ENCODE assay signal across 8 cellular contexts in the genomic region with DNA sequence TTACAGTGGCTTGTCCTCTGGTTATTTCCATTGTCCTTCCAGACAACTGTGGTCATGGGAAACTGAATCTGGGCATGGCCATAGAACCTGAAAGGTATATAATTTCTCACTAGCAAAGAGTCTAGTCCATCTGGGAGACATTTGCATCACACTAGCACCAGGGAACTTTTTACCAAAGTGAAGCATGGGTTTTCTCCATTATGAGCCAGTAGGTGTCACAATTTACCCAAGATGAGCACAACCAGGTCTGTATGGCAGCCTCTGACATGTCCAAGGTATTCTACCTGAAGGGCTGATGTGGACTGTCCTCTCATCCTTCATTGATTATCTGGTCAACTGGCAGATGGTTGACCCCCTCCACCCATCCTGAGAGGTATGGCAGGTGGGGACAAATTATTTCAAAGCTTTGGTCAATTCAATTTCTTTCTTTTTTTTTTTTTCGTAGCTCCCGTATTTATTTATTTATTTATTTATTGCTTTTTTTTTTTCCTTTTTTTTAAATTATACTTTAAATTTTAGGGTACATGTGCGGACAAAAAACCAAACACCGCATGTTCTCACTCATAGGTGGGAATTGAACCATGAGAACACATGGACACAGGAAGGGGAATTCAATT.
DNase-seq lines count a peak whose midpoint lies in the region; ATAC-seq, FAIRE-seq and TF ChIP-seq lines count a peak whose summit lies in the region.

No MANE protein-coding gene starts in this region.

- DNase-seq in DND-41: no peak
- DNase-seq in HCEC 1CT: peak; percentile 26
- peak; percentile 4 to 19 for DNase-seq in NCI-H1930 (lab: John Stamatoyannopoulos, UW)
- DNase-seq in endodermal cell: peak; percentile 70
- no peak for DNase-seq in frontal cortex (ENCODE audit: low spot score in 2 of 2)
- no peak for DNase-seq in anterior cingulate cortex (lab: John Stamatoyannopoulos, UW)
- no peak for DNase-seq in 8988T
- no peak for DNase-seq in activated gamma-delta T cell treated with Interleukin-2 at 50 U/mL for 16 hours

- no peak for FAIRE-seq in frontal cortex (lab: Jason Lieb, UNC)

- 89 to 93% methylated on average over 2 of the region's 4 CpGs for WGBS in endodermal cell (ENCODE audit: insufficient coverage in 1 of 2, insufficient read length in 1 of 2), 2 experiments

- no peaks in the 10 kb centered on the region for H3K27me3 Mint-ChIP-seq in endodermal cell (ENCODE audit: insufficient read depth)

- H3K27me3 ChIP-seq in DND-41 (ENCODE audit: insufficient read depth, low read length, poor library complexity) (no peaks in the 10 kb centered on the region), endodermal cell (ENCODE audit: control insufficient read depth, insufficient read depth, low read length, poor library complexity, severe bottlenecking) (no peaks in the 10 kb centered on the region)

- peak; percentile 49 for TF ChIP-seq CTCF in DND-41 (IDR thresholded peaks at IDR 0.05; ENCODE audit: borderline replicate concordance, extremely low read depth, low read length, poor library complexity, severe bottlenecking)
- TF ChIP-seq CTCF in endodermal cell (conservative IDR thresholded peaks at IDR 0.05): peak; percentile 86

- H3K9ac ChIP-seq in DND-41 (ENCODE audit: low read depth, low read length) (no peak overlapping the region), endodermal cell (ENCODE audit: extremely low read depth, low read length, poor library complexity, severe bottlenecking) (no peak overlapping the region)

- H2AFZ ChIP-seq in DND-41 (ENCODE audit: low read depth, low read length): no peak overlapping the region

- H3K36me3 ChIP-seq in DND-41 (ENCODE audit: insufficient read depth, low read length) (no peaks in the 10 kb centered on the region), endodermal cell (ENCODE audit: control insufficient read depth, insufficient read depth, low read length) (no peaks in the 10 kb centered on the region)

- ATAC-seq in DND-41 (ENCODE audit: insufficient read depth, low read depth): no peak

- H3K9me3 Mint-ChIP-seq in endodermal cell: no peaks in the 10 kb centered on the region

- no peaks in the 10 kb centered on the region for H3K79me2 ChIP-seq in DND-41 (ENCODE audit: insufficient read depth, low read length)

- no peak overlapping the region for H3K27ac Mint-ChIP-seq in endodermal cell

- no peaks in the 10 kb centered on the region for H3K4me1 Mint-ChIP-seq in endodermal cell

- H3K4me3 ChIP-seq in DND-41 (ENCODE audit: low read depth in 1 of 2, low read length in 2 of 2) (no peak overlapping the region), endodermal cell (ENCODE audit: low read length) (no peak overlapping the region)

- no peaks in the 10 kb centered on the region for H4K20me1 ChIP-seq in DND-41 (ENCODE audit: insufficient read depth, low read length)

- no peak overlapping the region for H3K4me3 Mint-ChIP-seq in endodermal cell

- H3K27ac ChIP-seq in DND-41 (ENCODE audit: low read length) (no peak overlapping the region), endodermal cell (ENCODE audit: low read depth, low read length) (no peak overlapping the region)

- no peaks in the 10 kb centered on the region for H3K4me1 ChIP-seq in DND-41 (ENCODE audit: insufficient read depth, low read length)
- H3K4me1 ChIP-seq in endodermal cell (ENCODE audit: control insufficient read depth, insufficient read depth, low read length): no peaks in the 10 kb centered on the region

- H3K36me3 Mint-ChIP-seq in endodermal cell (ENCODE audit: low read depth): no peaks in the 10 kb centered on the region

- H3K9me3 ChIP-seq in DND-41 (ENCODE audit: insufficient read depth, low read length, severe bottlenecking): no peaks in the 10 kb centered on the region
- no peaks in the 10 kb centered on the region for H3K9me3 ChIP-seq in endodermal cell (ENCODE audit: control insufficient read depth, low read length)

- no peak overlapping the region for H3K4me2 ChIP-seq in DND-41 (ENCODE audit: insufficient read depth, low read length)

Comparison
In these comparisons a context has a peak if more than half of its experiments do, and no peak if none do; other contexts are left out.
1. DNase-seq: peak in HCEC 1CT (single experiment), NCI-H1930 (2 of 2) and endodermal cell (single experiment); none in DND-41 (single experiment), frontal cortex (0 of 2), anterior cingulate cortex (0 of 58), 8988T (single experiment) and activated gamma-delta T cell treated with Interleukin-2 at 50 U/mL for 16 hours (single experiment).